1 cellular context compared by ENCODE assay signal in the genomic region with DNA sequence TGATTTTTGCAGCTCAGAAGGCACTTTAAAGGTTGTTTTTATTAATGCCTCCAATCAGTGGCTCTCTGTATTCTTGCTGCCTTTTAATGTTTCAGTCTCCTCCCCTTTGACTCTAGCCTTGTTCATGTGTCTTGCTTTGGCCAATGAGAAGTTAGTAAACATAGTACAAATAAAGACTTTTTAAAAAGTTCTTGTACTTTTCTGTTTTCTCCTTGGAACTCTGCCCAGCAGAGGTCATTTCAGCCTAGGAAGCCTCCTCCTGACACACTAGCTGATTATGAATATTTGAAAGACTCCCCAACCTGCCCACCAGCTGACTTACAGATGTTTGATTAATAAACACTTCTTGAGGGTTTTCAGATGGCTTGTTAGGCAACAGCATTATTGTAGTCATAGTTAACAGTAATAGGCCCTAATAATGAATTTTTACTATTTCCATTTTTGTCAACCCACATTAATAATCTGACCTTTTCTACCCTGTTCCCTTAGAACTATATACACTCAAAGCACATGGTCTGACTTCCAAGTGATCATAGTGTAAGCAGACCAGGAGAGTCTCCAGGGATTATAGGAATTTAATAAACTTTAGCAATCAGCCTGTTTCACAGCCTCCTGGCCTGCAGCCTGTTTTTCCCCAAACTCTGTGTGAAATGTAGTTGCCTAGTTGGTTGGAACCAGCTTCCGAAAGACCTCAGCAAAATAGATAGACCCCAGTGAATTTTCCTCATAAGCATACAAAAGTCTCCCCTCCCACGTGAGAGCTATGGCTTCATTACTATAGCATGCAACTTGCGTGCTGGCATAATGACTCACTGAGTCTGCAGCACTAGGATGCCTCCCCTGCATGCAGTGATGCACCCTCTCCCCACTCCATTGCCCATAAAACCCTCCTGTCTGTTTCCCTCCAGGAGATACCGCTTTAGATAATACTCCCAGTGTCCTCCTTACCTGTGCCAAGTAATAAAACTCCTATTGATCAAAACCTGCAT.
TF ChIP-seq lines count a peak whose summit lies in the region.

No MANE protein-coding gene starts in this region.

TF ChIP-seq in IMR-90, 13 proteins besides CTCF, POLR2A, EP300 and RAD21 (continued from another document):
- no peak for TF ChIP-seq FOS (IDR thresholded peaks at IDR 0.05; ENCODE audit: low read depth, low read length)
- TF ChIP-seq CHD1 (IDR thresholded peaks at IDR 0.05; ENCODE audit: low read depth, low read length), result no peak
- TF ChIP-seq BHLHE40 (IDR thresholded peaks at IDR 0.05; ENCODE audit: low read depth, low read length), result no peak
- TF ChIP-seq RCOR1 (IDR thresholded peaks at IDR 0.05; ENCODE audit: insufficient replicate concordance, low read length), result no peak
- TF ChIP-seq, protein P1, sequence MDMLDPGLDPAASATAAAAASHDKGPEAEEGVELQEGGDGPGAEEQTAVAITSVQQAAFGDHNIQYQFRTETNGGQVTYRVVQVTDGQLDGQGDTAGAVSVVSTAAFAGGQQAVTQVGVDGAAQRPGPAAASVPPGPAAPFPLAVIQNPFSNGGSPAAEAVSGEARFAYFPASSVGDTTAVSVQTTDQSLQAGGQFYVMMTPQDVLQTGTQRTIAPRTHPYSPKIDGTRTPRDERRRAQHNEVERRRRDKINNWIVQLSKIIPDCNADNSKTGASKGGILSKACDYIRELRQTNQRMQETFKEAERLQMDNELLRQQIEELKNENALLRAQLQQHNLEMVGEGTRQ (IDR thresholded peaks at IDR 0.05; ENCODE audit: low read depth, low read length), result no peak
- no peak for TF ChIP-seq SMC3 (IDR thresholded peaks at IDR 0.05; ENCODE audit: low read depth, low read length)
- TF ChIP-seq MXI1 (IDR thresholded peaks at IDR 0.05; ENCODE audit: borderline replicate concordance, low read depth, low read length), result no peak
- no peak for TF ChIP-seq NFE2L2 (IDR thresholded peaks at IDR 0.05; ENCODE audit: low read depth, low read length)
- TF ChIP-seq, protein P2, sequence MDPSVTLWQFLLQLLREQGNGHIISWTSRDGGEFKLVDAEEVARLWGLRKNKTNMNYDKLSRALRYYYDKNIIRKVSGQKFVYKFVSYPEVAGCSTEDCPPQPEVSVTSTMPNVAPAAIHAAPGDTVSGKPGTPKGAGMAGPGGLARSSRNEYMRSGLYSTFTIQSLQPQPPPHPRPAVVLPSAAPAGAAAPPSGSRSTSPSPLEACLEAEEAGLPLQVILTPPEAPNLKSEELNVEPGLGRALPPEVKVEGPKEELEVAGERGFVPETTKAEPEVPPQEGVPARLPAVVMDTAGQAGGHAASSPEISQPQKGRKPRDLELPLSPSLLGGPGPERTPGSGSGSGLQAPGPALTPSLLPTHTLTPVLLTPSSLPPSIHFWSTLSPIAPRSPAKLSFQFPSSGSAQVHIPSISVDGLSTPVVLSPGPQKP (IDR thresholded peaks at IDR 0.05; ENCODE audit: borderline replicate concordance, low read depth, low read length), result no peak
- TF ChIP-seq MAFK (IDR thresholded peaks at IDR 0.05; ENCODE audit: low read depth, low read length), result no peak
TF ChIP-seq in IMR-90: peak in this region for 0.
